Comparison of ENCODE assay signal across 15 cellular contexts in the genomic region with DNA sequence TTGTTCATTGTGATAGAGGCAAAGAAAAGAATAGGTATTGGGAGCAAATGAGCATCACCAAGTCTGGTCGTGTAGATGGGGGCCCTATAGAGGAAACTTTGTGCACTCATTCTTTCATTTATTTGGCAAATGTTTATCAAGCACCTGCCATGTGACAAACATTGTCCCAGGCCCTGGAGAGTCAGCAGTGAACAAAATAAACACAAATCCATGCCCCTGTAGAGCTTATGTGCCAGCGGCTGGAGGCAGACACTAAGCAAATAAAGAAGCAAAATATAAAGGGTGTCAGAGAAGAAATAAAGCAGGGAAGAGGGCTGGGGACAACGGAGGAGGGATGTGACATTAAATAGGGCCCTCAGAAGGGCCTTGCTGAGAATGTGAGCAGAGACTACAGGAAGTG.
"Had no signal": no experiment of that assay in that cellular context is flagged by ENCODE, and none has a peak within 500 bp of the region (broad histone marks: within the 10 kb centered on the region; RNA-seq: fewer than 3 reads in every experiment).

No MANE protein-coding gene starts in this region.

- H3K4me3 Mint-ChIP-seq: activated naive CD8-positive, alpha-beta T cell; activated T-helper 1 cell treated with anti-CD3 and anti-CD28 coated beads, Interleukin-12 subunit alpha, Interleukin-12 subunit beta, Interleukin-2, Interleukin-4 antibody, amounts not matched to agents 30 ng/mL and 10 ng/mL and 1 ng/mL, durations not matched to agents 14 hours and 24 hours and 36 hours; effector memory CD8-positive, alpha-beta T cell; naive thymus-derived CD8-positive, alpha-beta T cell had no signal

- H3K79me2 ChIP-seq: hepatocyte had no signal

- H3K4me2 ChIP-seq: hepatocyte had no signal

- H3K9me3 ChIP-seq: sigmoid colon, spleen, uterus had no signal

- H3K27me3 Mint-ChIP-seq: activated naive CD8-positive, alpha-beta T cell; effector memory CD8-positive, alpha-beta T cell; naive thymus-derived CD8-positive, alpha-beta T cell had no signal

- H3K27ac Mint-ChIP-seq: activated naive CD8-positive, alpha-beta T cell; activated T-helper 1 cell treated with anti-CD3 and anti-CD28 coated beads, Interleukin-12 subunit alpha, Interleukin-12 subunit beta, Interleukin-2, Interleukin-4 antibody, amounts not matched to agents 30 ng/mL and 10 ng/mL and 1 ng/mL, durations not matched to agents 14 hours and 24 hours and 36 hours had no signal

- H3K27me3 ChIP-seq: hepatocyte, sigmoid colon, spleen, uterus had no signal

- H3K4me1 Mint-ChIP-seq: naive thymus-derived CD8-positive, alpha-beta T cell had no signal

- ATAC-seq: effector memory CD8-positive, alpha-beta T cell; naive thymus-derived CD8-positive, alpha-beta T cell had no signal

- H2AFZ ChIP-seq: hepatocyte had no signal

- H3K4me1 ChIP-seq: sigmoid colon, spleen, uterus had no signal

- H3K9me3 Mint-ChIP-seq: activated T-helper 1 cell treated with anti-CD3 and anti-CD28 coated beads, Interleukin-12 subunit alpha, Interleukin-12 subunit beta, Interleukin-2, Interleukin-4 antibody, amounts not matched to agents 30 ng/mL and 10 ng/mL and 1 ng/mL, durations not matched to agents 14 hours and 24 hours and 36 hours; effector memory CD8-positive, alpha-beta T cell had no signal

- DNase-seq: activated CD4-positive, alpha-beta T cell treated with anti-CD3 and anti-CD28 coated beads for 1 hour; activated CD4-positive, alpha-beta T cell treated with anti-CD3 and anti-CD28 coated beads, Interleukin-2, amount 50 U/mL, for 4 hours; activated T-cell treated with anti-CD3 and anti-CD28 coated beads for 4 hours; caudate nucleus; effector memory CD8-positive, alpha-beta T cell; mesendoderm; naive thymus-derived CD8-positive, alpha-beta T cell; sigmoid colon; spleen; stimulated activated CD4-positive, alpha-beta T cell treated with anti-CD3 and anti-CD28 coated beads, Interleukin-4, amount 100 ng/mL, for 4 hours; stimulated activated naive CD4-positive, alpha-beta T cell; uterus had no signal

- H3K4me3 ChIP-seq: hepatocyte, sigmoid colon, spleen, uterus had no signal

- H3K36me3 ChIP-seq: uterus had no signal

- H3K27ac ChIP-seq: hepatocyte, sigmoid colon, spleen, uterus had no signal
